ENCODE assay signal across 1 cellular context in the genomic region with DNA sequence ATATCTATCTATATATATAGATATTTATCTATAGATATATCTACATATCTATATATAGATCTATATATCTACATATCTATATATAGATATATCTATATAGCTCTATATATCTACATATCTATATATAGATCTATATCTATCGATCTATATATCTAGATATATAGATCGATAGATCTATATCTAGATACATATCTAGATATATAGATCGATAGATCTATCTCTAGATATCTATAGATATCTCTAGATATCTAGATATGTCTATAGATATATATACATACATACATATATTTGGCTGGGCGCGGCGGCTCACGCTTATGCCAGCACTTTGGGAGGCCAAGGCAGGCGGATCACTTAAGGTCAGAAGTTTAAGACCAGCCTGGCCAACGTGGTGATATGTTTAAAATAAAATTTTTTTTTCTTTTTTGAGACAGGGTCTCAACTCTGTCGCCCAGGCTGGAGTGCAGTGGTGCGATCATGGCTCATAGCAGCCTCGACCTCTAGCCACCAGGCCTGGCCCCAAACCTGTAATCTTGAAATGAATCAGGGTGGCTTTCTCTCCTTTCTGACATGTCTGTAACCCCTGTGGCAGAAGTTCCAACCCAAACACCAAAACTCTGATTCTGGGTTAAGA.
TF ChIP-seq lines count a peak whose summit lies in the region.

No MANE protein-coding gene starts in this region.

TF ChIP-seq in GM23338, 12 proteins besides CTCF, POLR2A, EP300 and RAD21 (continued from another document):
- TF ChIP-seq, protein P1, sequence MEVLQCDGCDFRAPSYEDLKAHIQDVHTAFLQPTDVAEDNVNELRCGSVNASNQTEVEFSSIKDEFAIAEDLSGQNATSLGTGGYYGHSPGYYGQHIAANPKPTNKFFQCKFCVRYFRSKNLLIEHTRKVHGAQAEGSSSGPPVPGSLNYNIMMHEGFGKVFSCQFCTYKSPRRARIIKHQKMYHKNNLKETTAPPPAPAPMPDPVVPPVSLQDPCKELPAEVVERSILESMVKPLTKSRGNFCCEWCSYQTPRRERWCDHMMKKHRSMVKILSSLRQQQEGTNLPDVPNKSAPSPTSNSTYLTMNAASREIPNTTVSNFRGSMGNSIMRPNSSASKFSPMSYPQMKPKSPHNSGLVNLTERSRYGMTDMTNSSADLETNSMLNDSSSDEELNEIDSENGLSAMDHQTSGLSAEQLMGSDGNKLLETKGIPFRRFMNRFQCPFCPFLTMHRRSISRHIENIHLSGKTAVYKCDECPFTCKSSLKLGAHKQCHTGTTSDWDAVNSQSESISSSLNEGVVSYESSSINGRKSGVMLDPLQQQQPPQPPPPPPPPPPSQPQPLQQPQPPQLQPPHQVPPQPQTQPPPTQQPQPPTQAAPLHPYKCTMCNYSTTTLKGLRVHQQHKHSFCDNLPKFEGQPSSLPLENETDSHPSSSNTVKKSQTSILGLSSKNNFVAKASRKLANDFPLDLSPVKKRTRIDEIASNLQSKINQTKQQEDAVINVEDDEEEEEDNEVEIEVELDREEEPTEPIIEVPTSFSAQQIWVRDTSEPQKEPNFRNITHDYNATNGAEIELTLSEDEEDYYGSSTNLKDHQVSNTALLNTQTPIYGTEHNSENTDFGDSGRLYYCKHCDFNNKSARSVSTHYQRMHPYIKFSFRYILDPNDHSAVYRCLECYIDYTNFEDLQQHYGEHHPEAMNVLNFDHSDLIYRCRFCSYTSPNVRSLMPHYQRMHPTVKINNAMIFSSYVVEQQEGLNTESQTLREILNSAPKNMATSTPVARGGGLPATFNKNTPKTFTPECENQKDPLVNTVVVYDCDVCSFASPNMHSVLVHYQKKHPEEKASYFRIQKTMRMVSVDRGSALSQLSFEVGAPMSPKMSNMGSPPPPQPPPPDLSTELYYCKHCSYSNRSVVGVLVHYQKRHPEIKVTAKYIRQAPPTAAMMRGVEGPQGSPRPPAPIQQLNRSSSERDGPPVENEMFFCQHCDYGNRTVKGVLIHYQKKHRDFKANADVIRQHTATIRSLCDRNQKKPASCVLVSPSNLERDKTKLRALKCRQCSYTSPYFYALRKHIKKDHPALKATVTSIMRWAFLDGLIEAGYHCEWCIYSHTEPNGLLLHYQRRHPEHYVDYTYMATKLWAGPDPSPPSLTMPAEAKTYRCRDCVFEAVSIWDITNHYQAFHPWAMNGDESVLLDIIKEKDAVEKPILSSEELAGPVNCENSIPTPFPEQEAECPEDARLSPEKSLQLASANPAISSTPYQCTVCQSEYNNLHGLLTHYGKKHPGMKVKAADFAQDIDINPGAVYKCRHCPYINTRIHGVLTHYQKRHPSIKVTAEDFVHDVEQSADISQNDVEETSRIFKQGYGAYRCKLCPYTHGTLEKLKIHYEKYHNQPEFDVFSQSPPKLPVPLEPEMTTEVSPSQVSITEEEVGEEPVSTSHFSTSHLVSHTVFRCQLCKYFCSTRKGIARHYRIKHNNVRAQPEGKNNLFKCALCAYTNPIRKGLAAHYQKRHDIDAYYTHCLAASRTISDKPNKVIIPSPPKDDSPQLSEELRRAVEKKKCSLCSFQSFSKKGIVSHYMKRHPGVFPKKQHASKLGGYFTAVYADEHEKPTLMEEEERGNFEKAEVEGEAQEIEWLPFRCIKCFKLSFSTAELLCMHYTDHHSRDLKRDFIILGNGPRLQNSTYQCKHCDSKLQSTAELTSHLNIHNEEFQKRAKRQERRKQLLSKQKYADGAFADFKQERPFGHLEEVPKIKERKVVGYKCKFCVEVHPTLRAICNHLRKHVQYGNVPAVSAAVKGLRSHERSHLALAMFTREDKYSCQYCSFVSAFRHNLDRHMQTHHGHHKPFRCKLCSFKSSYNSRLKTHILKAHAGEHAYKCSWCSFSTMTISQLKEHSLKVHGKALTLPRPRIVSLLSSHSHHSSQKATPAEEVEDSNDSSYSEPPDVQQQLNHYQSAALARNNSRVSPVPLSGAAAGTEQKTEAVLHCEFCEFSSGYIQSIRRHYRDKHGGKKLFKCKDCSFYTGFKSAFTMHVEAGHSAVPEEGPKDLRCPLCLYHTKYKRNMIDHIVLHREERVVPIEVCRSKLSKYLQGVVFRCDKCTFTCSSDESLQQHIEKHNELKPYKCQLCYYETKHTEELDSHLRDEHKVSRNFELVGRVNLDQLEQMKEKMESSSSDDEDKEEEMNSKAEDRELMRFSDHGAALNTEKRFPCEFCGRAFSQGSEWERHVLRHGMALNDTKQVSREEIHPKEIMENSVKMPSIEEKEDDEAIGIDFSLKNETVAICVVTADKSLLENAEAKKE (CRISPR knock-in tag; IDR thresholded peaks at IDR 0.05): no peak
